Comparison of ENCODE assay signal across 8 cellular contexts in the genomic region with DNA sequence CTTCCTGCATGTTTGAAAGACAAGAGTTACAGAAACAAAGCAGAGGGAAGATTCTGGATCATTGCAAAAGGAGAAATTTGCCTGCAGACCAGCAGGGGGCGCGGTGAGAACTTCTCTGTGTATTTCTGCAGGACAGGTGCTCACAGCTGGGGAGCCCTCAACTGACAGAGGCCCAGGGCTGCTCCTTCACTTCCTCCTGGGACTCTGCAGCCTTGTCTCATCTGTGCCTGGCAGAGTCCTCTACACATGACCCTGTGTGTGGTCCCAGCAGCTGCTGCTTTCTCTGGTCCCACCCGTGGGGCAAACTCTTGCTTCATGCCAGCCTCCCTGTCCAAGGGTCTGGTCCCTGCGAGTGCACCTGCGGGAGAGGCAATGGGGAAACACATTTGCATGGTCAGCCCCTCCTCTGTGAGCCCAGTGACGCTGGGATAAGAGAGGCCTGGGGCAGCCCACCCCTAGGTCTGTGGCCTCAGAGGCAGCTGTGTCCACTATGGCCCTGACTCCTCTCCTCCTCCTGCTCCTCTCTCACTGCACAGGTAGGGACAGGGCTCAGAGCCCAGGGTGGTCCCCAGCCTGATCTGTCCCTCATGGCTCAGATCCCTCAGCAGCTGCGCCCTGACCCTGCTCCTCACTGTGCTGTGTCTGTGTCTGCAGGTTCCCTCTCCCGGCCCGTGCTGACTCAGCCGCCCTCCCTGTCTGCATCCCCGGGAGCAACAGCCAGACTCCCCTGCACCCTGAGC. TPM values are rescaled to one million over a fixed set of nuclear protein-coding genes. Genes with fewer than 3 reads are reported as not detected.
DNase-seq lines count a peak whose midpoint lies in the region; ATAC-seq and TF ChIP-seq lines count a peak whose summit lies in the region.

No MANE protein-coding gene starts in this region.

- no peaks in the 10 kb centered on the region for H3K9me3 Mint-ChIP-seq in activated naive CD4-positive, alpha-beta T cell treated with anti-CD3 and anti-CD28 coated beads, Interleukin-2, amount 50 U/mL, for 72 hours

- peak; percentile 75 for TF ChIP-seq CTCF in kidney epithelial cell (IDR thresholded peaks at IDR 0.05; ENCODE audit: insufficient read depth, low read length, poor library complexity, severe bottlenecking)

- ATAC-seq in HG02610 (IDR thresholded peaks at IDR 0.05; ENCODE audit: unreplicated experiment), result peak; percentile 56
- peak; percentile 22 to 69 for ATAC-seq in activated naive CD4-positive, alpha-beta T cell treated with anti-CD3 and anti-CD28 coated beads, Interleukin-2, amount 50 U/mL, for 72 hours

- peaks cover 19% of the 10 kb centered on the region for H3K27me3 ChIP-seq in kidney epithelial cell (ENCODE audit: control insufficient read depth, insufficient read depth, low read length)

- H3K36me3 Mint-ChIP-seq in activated naive CD4-positive, alpha-beta T cell treated with anti-CD3 and anti-CD28 coated beads, Interleukin-2, amount 50 U/mL, for 72 hours, result no peaks in the 10 kb centered on the region

- no peak overlapping the region for H3K4me3 ChIP-seq in kidney epithelial cell (ENCODE audit: low read depth, low read length)

- DNase-seq in NCI-H524 (lab: John Stamatoyannopoulos, UW) (peak; percentile 37 to 81), NCI-H524 treated with DMSO at 0.1 percent for 48 hours (lab: John Stamatoyannopoulos, UW) (no peak), NOMO-1 treated with dmso at 0.1 percent for 144 hours (lab: John Stamatoyannopoulos, UW; ENCODE audit: unreplicated experiment) (peak; percentile 9), kidney epithelial cell (ENCODE audit: low read depth) (no peak), DMS153 (lab: John Stamatoyannopoulos, UW) (no peak), midbrain (lab: John Stamatoyannopoulos, UW) (no peak)
- DNase-seq in activated naive CD4-positive, alpha-beta T cell treated with anti-CD3 and anti-CD28 coated beads, Interleukin-2, amount 50 U/mL, for 72 hours (ENCODE audit: low spot score in 2 of 2), result peak in 1 of 2 donors; percentile 60

- H3K36me3 ChIP-seq in kidney epithelial cell (ENCODE audit: control insufficient read depth, insufficient read depth, low read length), result no peaks in the 10 kb centered on the region

- no peak overlapping the region for H3K27ac Mint-ChIP-seq in activated naive CD4-positive, alpha-beta T cell treated with anti-CD3 and anti-CD28 coated beads, Interleukin-2, amount 50 U/mL, for 72 hours

RNA-seq across cellular contexts. Expression of a gene that starts 43.2 kb away (rescaled TPM):
- not detected for total RNA-seq in activated naive CD4-positive, alpha-beta T cell treated with anti-CD3 and anti-CD28 coated beads, Interleukin-2, amount 50 U/mL, for 72 hours
- total RNA-seq in kidney epithelial cell, result not detected in 2 replicates

Comparison
In these comparisons a context has a peak if more than half of its experiments do, and no peak if none do; other contexts are left out.
1. DNase-seq: peak in NCI-H524 (2 of 2) and NOMO-1 treated with dmso at 0.1 percent for 144 hours (single experiment); none in NCI-H524 treated with DMSO at 0.1 percent for 48 hours (single experiment), kidney epithelial cell (single experiment), DMS153 (single experiment) and midbrain (single experiment).